Comparison of ENCODE assay signal across 14 cellular contexts in the genomic region with DNA sequence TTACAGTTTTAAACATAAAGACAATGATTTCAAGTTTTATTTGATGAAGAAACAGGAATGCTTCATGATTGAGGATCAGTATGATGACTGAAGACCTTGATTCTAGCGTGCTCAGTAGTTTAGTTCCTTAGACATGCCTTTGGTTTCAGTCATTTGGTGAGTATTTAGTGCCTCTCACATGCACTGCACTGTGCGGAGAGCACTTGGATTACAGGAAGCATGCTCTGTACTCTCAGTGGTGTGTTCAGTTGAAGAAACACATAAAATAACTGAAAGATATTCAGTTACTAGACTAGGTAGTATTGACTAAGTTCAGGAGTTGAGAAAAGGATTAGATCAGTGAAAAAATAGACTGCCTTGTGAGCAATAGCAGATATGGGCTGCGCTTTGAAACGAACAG. TPM values are rescaled to one million over a fixed set of nuclear protein-coding genes. Genes with fewer than 3 reads are reported as not detected.
DNase-seq lines count a peak whose midpoint lies in the region; ATAC-seq and TF ChIP-seq lines count a peak whose summit lies in the region.
"Had no signal": no experiment of that assay in that cellular context is flagged by ENCODE, and none has a peak within 500 bp of the region (broad histone marks: within the 10 kb centered on the region; RNA-seq: fewer than 3 reads in every experiment).

No MANE protein-coding gene starts in this region.

- TF ChIP-seq RAD21 in SK-N-SH (IDR thresholded peaks at IDR 0.05; ENCODE audit: low read length), result no peak

- peaks cover 4% of the 10 kb centered on the region; the same call in 1 of the 2 replicates for H4K20me1 ChIP-seq in SK-N-SH (ENCODE audit: insufficient read depth)

- H3K36me3 ChIP-seq in SK-N-SH (replicated peaks in 1 of 2; ENCODE audit: control insufficient read depth in 1 of 2, insufficient read depth in 2 of 2, low read length in 1 of 2) (peaks cover 46 to 73% of the 10 kb centered on the region in 2 experiments), spleen (peaks cover 7 to 86% (median 77%) of the 10 kb centered on the region in 6 donors)

- H3K27me3 ChIP-seq in SK-N-SH (ENCODE audit: insufficient read depth) (no peaks in the 10 kb centered on the region), spleen (replicated peaks in 1 of 7) (no peaks in the 10 kb centered on the region)
- H3K27me3 ChIP-seq: MG63, Peyer's patch had no signal

- H3K9me3 ChIP-seq in SK-N-SH (no peaks in the 10 kb centered on the region), spleen (no peaks in the 10 kb centered on the region)
- H3K9me3 ChIP-seq: MG63, Peyer's patch, prostate gland had no signal

- ATAC-seq in GM18511 (IDR thresholded peaks at IDR 0.05; ENCODE audit: unreplicated experiment), result no peak
- ATAC-seq in HG03571 (IDR thresholded peaks at IDR 0.05; ENCODE audit: unreplicated experiment), result no peak

- TF ChIP-seq POLR2A in spleen (IDR thresholded peaks at IDR 0.05), result no peak

- no peak overlapping the region for H3K4me3 ChIP-seq in SK-N-SH (ENCODE audit: low read depth in 2 of 2, low read length in 1 of 2)
- H3K4me3 ChIP-seq in spleen, result no peak overlapping the region
- H3K4me3 ChIP-seq: lung, MG63, Peyer's patch, prostate gland had no signal

- H3K4me2 ChIP-seq in SK-N-SH, result peak overlapping the region; percentile 17; the same call in 1 of the 2 replicates

- no peak for DNase-seq in activated naive CD4-positive, alpha-beta T cell treated with anti-CD3 and anti-CD28 coated beads for 36 hours
- DNase-seq in activated naive CD4-positive, alpha-beta T cell treated with anti-CD3 and anti-CD28 coated beads, Interleukin-2, amount 50 U/mL, for 16 hours, result no peak
- DNase-seq in SK-N-SH (no peak), spleen (no peak), ureter (ENCODE audit: low spot score) (no peak)

- peaks cover 28% of the 10 kb centered on the region for H3K4me1 Mint-ChIP-seq in activated naive CD4-positive, alpha-beta T cell treated with anti-CD3 and anti-CD28 coated beads for 36 hours (ENCODE audit: low read depth)

- WGBS in SK-N-SH (ENCODE audit: low lambda C conversion rate), result 92% methylated on average over 4 of the region's 4 CpGs
- 88 to 94% (median 89%) methylated on average over 4 of the region's 4 CpGs for WGBS in spleen, 5 donors

- no peaks in the 10 kb centered on the region for H3K9me2 ChIP-seq in SK-N-SH

- TF ChIP-seq EP300 in SK-N-SH (IDR thresholded peaks at IDR 0.05; ENCODE audit: borderline replicate concordance in 1 of 2, low read depth in 1 of 2, low read length in 1 of 2), result no peak

- POLR2A ChIA-PET in SK-N-SH (lab: Yijun Ruan, JAX), result no interaction called here

- H3K79me2 ChIP-seq in SK-N-SH (ENCODE audit: insufficient read depth), result peaks cover 21% of the 10 kb centered on the region

- no peak for TF ChIP-seq CTCF in SK-N-SH (IDR thresholded peaks at IDR 0.05)
- no peak for TF ChIP-seq CTCF in spleen (IDR thresholded peaks at IDR 0.05 in 8 of 11, conservative IDR thresholded peaks at IDR 0.05 in 3 of 11)

- H3K9me3 Mint-ChIP-seq in activated naive CD4-positive, alpha-beta T cell treated with anti-CD3 and anti-CD28 coated beads for 36 hours, result no peaks in the 10 kb centered on the region

- H3K9ac ChIP-seq in SK-N-SH, result no peak overlapping the region

- no peaks in the 10 kb centered on the region for H3K27me3 Mint-ChIP-seq in activated naive CD4-positive, alpha-beta T cell treated with anti-CD3 and anti-CD28 coated beads for 36 hours (ENCODE audit: low read depth)

- H2AFZ ChIP-seq in SK-N-SH (ENCODE audit: low read depth), result no peak overlapping the region

- H3F3A ChIP-seq in SK-N-SH (replicated peaks; ENCODE audit: insufficient read depth), result peaks cover 33% of the 10 kb centered on the region

- CTCF ChIA-PET in activated naive CD4-positive, alpha-beta T cell treated with anti-CD3 and anti-CD28 coated beads for 36 hours (lab: Charles Lee), result interaction anchor here (1.1 kb wide), 1 partner anchor 37 kb away, joined by 3 read pairs; no protein-coding TSS in a partner anchor
- CTCF ChIA-PET in SK-N-SH (lab: Yijun Ruan, JAX), result interaction anchor here (1.1 to 6.8 kb wide), 2 partner anchors 287 to 288 kb away, joined by 6 to 75 read pairs; no protein-coding TSS in a partner anchor

- peaks cover 61% of the 10 kb centered on the region for H3K36me3 Mint-ChIP-seq in activated naive CD4-positive, alpha-beta T cell treated with anti-CD3 and anti-CD28 coated beads for 36 hours (ENCODE audit: low read depth)

- H3K4me3 Mint-ChIP-seq in activated naive CD4-positive, alpha-beta T cell treated with anti-CD3 and anti-CD28 coated beads for 36 hours, result no peak overlapping the region

- peak overlapping the region in 1 of 2 experiments; percentile 76; a peak in 2 of 4 replicates for H3K27ac ChIP-seq in SK-N-SH (ENCODE audit: low read depth in 2 of 2, low read length in 1 of 2)
- H3K27ac ChIP-seq in cingulate gyrus (ENCODE audit: low read depth, low read length), result peak overlapping the region; percentile 50
- H3K27ac ChIP-seq in spleen, result peak overlapping the region in 6 of 8 donors; percentile 11 to 66 (median 30)
- H3K27ac ChIP-seq: prostate gland had no signal

- peak overlapping the region; percentile 84 for H3K27ac Mint-ChIP-seq in activated naive CD4-positive, alpha-beta T cell treated with anti-CD3 and anti-CD28 coated beads for 36 hours

- intact Hi-C loops in activated naive CD4-positive, alpha-beta T cell treated with anti-CD3 and anti-CD28 coated beads for 36 hours (cut with micrococcal nuclease), result no loop called here
- intact Hi-C loops in spleen (cut with DNase I; ENCODE audit: low total_unique reads), result no loop called here

- H3K4me1 ChIP-seq in SK-N-SH (ENCODE audit: control insufficient read depth in 1 of 2, insufficient read depth in 2 of 2, low read depth in 1 of 2, low read length in 1 of 2) (peaks cover 0 to 18% of the 10 kb centered on the region in 2 experiments; a peak in 3 of 4 replicates), spleen (peaks cover 0 to 15% (median 9%) of the 10 kb centered on the region in 6 donors)
- H3K4me1 ChIP-seq: Peyer's patch, prostate gland had no signal

TF ChIP-seq in SK-N-SH, 30 proteins besides CTCF, POLR2A, EP300 and RAD21:
- TF ChIP-seq TCF12 (IDR thresholded peaks at IDR 0.05) (no peak), FOXM1 (IDR thresholded peaks at IDR 0.05; ENCODE audit: low read depth) (no peak), GATA2 (CRISPR knock-in tag; IDR thresholded peaks at IDR 0.05) (no peak), GABPA (IDR thresholded peaks at IDR 0.05; ENCODE audit: low read depth) (no peak), NRF1 (IDR thresholded peaks at IDR 0.05; ENCODE audit: low read depth, low read length) (no peak)
- TF ChIP-seq, protein P1, sequence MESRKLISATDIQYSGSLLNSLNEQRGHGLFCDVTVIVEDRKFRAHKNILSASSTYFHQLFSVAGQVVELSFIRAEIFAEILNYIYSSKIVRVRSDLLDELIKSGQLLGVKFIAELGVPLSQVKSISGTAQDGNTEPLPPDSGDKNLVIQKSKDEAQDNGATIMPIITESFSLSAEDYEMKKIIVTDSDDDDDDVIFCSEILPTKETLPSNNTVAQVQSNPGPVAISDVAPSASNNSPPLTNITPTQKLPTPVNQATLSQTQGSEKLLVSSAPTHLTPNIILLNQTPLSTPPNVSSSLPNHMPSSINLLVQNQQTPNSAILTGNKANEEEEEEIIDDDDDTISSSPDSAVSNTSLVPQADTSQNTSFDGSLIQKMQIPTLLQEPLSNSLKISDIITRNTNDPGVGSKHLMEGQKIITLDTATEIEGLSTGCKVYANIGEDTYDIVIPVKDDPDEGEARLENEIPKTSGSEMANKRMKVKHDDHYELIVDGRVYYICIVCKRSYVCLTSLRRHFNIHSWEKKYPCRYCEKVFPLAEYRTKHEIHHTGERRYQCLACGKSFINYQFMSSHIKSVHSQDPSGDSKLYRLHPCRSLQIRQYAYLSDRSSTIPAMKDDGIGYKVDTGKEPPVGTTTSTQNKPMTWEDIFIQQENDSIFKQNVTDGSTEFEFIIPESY (IDR thresholded peaks at IDR 0.05; ENCODE audit: borderline replicate concordance, low read depth), result no peak

RNA-seq across cellular contexts. Expression of a gene that starts 25.5 kb away (rescaled TPM):
- 100 to 1,000 TPM; 157 to 162 TPM for total RNA-seq in activated naive CD4-positive, alpha-beta T cell treated with anti-CD3 and anti-CD28 coated beads for 36 hours
- polyA plus RNA-seq in SK-N-SH (2012; rRNA removed), result 32.6 and 34.2 TPM in 2 replicates
- polyA plus RNA-seq in SK-N-SH (2012; cell fraction: cytosol; rRNA removed), result 25.2 and 25.9 TPM in 2 replicates
- polyA plus RNA-seq in SK-N-SH (2012; cell fraction: nucleus; rRNA removed), result 94.6 and 118 TPM in 2 replicates
- total RNA-seq in spleen, result 100 to 1,000 TPM in 6 of 7 donors, 10 to 100 TPM in 1; 93.2 to 140 (median 120) TPM
- polyA plus RNA-seq in spleen, result 100 to 1,000 TPM in 1 of 3 donors, 10 to 100 TPM in 2; 63.1 to 100 (median 93.5) TPM
- 106 TPM for total RNA-seq in ureter

RNA-seq across cellular contexts. Expression of a gene that starts 52.1 kb away (rescaled TPM):
- 100 to 1,000 TPM; 443 to 471 TPM for total RNA-seq in activated naive CD4-positive, alpha-beta T cell treated with anti-CD3 and anti-CD28 coated beads for 36 hours
- polyA plus RNA-seq in SK-N-SH (2012; rRNA removed) (not detected in 2 replicates), spleen (1 to 10 TPM; 5.0 to 9.7 (median 5.6) TPM)
- polyA plus RNA-seq in SK-N-SH (2012; cell fraction: cytosol; rRNA removed), result not detected in 2 replicates
- polyA plus RNA-seq in SK-N-SH (2012; cell fraction: nucleus; rRNA removed), result not detected in 2 replicates
- total RNA-seq in spleen (10 to 100 TPM in 5 of 7 donors, 1 to 10 TPM in 2; 3.5 to 78.7 (median 22.8) TPM), ureter (2.2 TPM)
- total RNA-seq: dermis blood vessel endothelial cell, glomerular endothelial cell had no signal

Comparison
In these comparisons a context has a peak if more than half of its experiments do, and no peak if none do; other contexts are left out.
1. RNA of a gene that starts 52.1 kb away (total RNA-seq): 443 to 471 TPM in activated naive CD4-positive, alpha-beta T cell treated with anti-CD3 and anti-CD28 coated beads for 36 hours; 3.5 to 78.7 TPM in spleen and 2.2 TPM in ureter (single experiment); every median in the first group is over 4 times any median in the second.